ENCODE assay signal across 17 cellular contexts in the genomic region with DNA sequence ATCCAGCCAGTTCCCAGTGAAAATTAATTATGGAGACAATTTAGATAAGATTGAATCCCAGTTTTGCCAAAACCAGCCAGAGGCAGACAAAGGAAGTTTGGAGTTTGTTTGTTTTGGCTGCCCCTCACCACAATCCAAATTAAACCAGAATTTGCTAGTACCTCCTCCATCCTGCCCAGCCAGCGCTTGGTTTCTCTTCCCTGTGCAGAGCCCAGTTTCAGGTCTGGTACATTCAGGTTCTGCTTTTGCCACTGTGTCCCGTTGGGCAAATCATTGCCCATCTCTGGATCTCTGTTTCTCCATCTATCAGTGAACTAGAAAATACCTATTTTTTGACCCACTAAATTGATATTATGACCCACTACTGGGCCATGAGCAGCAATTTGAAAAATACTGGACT. TPM values are rescaled to one million over a fixed set of nuclear protein-coding genes. Genes with fewer than 3 reads are reported as not detected.
DNase-seq lines count a peak whose midpoint lies in the region; ATAC-seq and TF ChIP-seq lines count a peak whose summit lies in the region.
"Had no signal": no experiment of that assay in that cellular context is flagged by ENCODE, and none has a peak within 500 bp of the region (broad histone marks: within the 10 kb centered on the region; RNA-seq: fewer than 3 reads in every experiment).

No MANE protein-coding gene starts in this region.

- H3K14ac ChIP-seq in H9 (ENCODE audit: insufficient read depth, low read length): no peak overlapping the region

- H4K20me1 ChIP-seq in OCI-LY3 (ENCODE audit: insufficient read depth, low read length): no peaks in the 10 kb centered on the region
- no peaks in the 10 kb centered on the region for H4K20me1 ChIP-seq in H9 (ENCODE audit: control insufficient read depth, insufficient read depth, insufficient read length)

- DNase-seq in HFFc6 (no peak), HuH-7 (ENCODE audit: low spot score) (no peak), NCI-H345 (lab: John Stamatoyannopoulos, UW) (no peak), retina (no peak), H9 (no peak)
- DNase-seq in stimulated activated naive B cell treated with anti-CD40 and anti-IgM and Interleukin-4, amounts not matched to agents 10 μg/mL and 1 μg/mL and 100 μg/mL, for 72 hours: no peak
- DNase-seq: AML-193, MM.1S, NCI-H1105 treated with DMSO at 0.1 percent for 48 hours, NCI-H1694 treated with DMSO at 0.1 percent for 48 hours, NCI-H226, NCI-H524 treated with DMSO at 0.1 percent for 48 hours, Peyer's patch had no signal

- H2AFZ ChIP-seq in OCI-LY3 (ENCODE audit: low read depth, low read length): no peak overlapping the region
- H2AFZ ChIP-seq in H9 (ENCODE audit: low read length): no peak overlapping the region

- no peak overlapping the region for H3K9ac ChIP-seq in OCI-LY3 (ENCODE audit: low read length)
- H3K9ac ChIP-seq in muscle layer of colon (ENCODE audit: low read length): no peak overlapping the region
- no peak overlapping the region for H3K9ac ChIP-seq in H9 (ENCODE audit: extremely low read depth, insufficient read length, low read length)

- H2BK120ac ChIP-seq in H9 (ENCODE audit: low read depth, low read length, poor library complexity, severe bottlenecking): no peak overlapping the region

- H3T11ph ChIP-seq in H9 (ENCODE audit: low read length): no peak overlapping the region

- no peak overlapping the region for H3K4me3 ChIP-seq in OCI-LY3 (ENCODE audit: low read length)
- H3K4me3 ChIP-seq in muscle layer of colon (ENCODE audit: low read depth in 1 of 2, low read length in 2 of 2): no peak overlapping the region
- H3K4me3 ChIP-seq: Peyer's patch had no signal

- peaks cover 17% of the 10 kb centered on the region for H3K36me3 ChIP-seq in OCI-LY3 (replicated peaks; ENCODE audit: low read depth, low read length)
- peaks cover 4% of the 10 kb centered on the region for H3K36me3 ChIP-seq in muscle layer of colon (ENCODE audit: insufficient read depth, low read length)

- no peak overlapping the region for H3K18ac ChIP-seq in H9 (ENCODE audit: insufficient read length, low read depth, low read length)

- H3K36me3 Mint-ChIP-seq in HFFc6 (ENCODE audit: low read depth): no peaks in the 10 kb centered on the region; the same call in 1 of the 2 replicates
- H3K36me3 Mint-ChIP-seq in stimulated activated naive B cell treated with anti-CD40 and anti-IgM and Interleukin-4, amounts not matched to agents 10 μg/mL and 1 μg/mL and 100 μg/mL, for 72 hours: peaks cover 10 to 52% of the 10 kb centered on the region in 2 donors
- H3K36me3 Mint-ChIP-seq in H9 (ENCODE audit: insufficient read depth in 1 of 3, low read depth in 3 of 3): peaks cover 0 to 6% (median under 1%) of the 10 kb centered on the region in 3 experiments; a peak in 2 of 7 replicates

- no peaks in the 10 kb centered on the region for H3K23me2 ChIP-seq in H9 (ENCODE audit: insufficient read length, low read depth, low read length, poor library complexity, severe bottlenecking)

- no peak overlapping the region for H3K4me3 Mint-ChIP-seq in HFFc6
- no peak overlapping the region for H3K4me3 Mint-ChIP-seq in stimulated activated naive B cell treated with anti-CD40 and anti-IgM and Interleukin-4, amounts not matched to agents 10 μg/mL and 1 μg/mL and 100 μg/mL, for 72 hours
- no peak overlapping the region; a peak in 1 of 5 replicates for H3K4me3 Mint-ChIP-seq in H9
- H3K4me3 Mint-ChIP-seq: CD14-positive monocyte had no signal

- H3K27me3 ChIP-seq in OCI-LY3 (ENCODE audit: low read depth, low read length) (no peaks in the 10 kb centered on the region), muscle layer of colon (ENCODE audit: control insufficient read depth in 1 of 2, insufficient read depth in 2 of 2, low read length in 2 of 2) (no peaks in the 10 kb centered on the region), H9 (ENCODE audit: insufficient read depth, low read length) (no peaks in the 10 kb centered on the region)
- H3K27me3 ChIP-seq: Peyer's patch had no signal

- no peaks in the 10 kb centered on the region for H3K9me3 ChIP-seq in OCI-LY3 (ENCODE audit: insufficient read depth, low read length)
- no peaks in the 10 kb centered on the region for H3K9me3 ChIP-seq in muscle layer of colon (ENCODE audit: low read length)
- no peaks in the 10 kb centered on the region for H3K9me3 ChIP-seq in H9 (ENCODE audit: control insufficient read depth, low read depth, low read length)
- H3K9me3 ChIP-seq: Peyer's patch had no signal

- no peak overlapping the region for H3K23ac ChIP-seq in H9 (ENCODE audit: insufficient read length, low read depth, low read length)

- H3K56ac ChIP-seq in H9 (ENCODE audit: insufficient read length, low read depth, low read length): no peak overlapping the region

- no peak overlapping the region for H4K8ac ChIP-seq in H9 (replicated peaks; ENCODE audit: insufficient read length, low read depth, low read length)

- H4K5ac ChIP-seq in H9 (ENCODE audit: insufficient read length, low read depth, low read length): no peak overlapping the region

- no peak overlapping the region for H4K91ac ChIP-seq in H9 (ENCODE audit: insufficient read length, low read depth, low read length)

- peaks cover 7% of the 10 kb centered on the region; the same call in 1 of the 2 replicates for H3K79me2 ChIP-seq in OCI-LY3 (ENCODE audit: low read length)
- H3K79me2 ChIP-seq in H9 (ENCODE audit: insufficient read depth, low read length): no peaks in the 10 kb centered on the region

- H3K27me3 Mint-ChIP-seq in HFFc6 (ENCODE audit: insufficient read depth) (peaks cover 2% of the 10 kb centered on the region; the same call in 1 of the 2 replicates), H9 (ENCODE audit: low read depth) (peaks cover 10% of the 10 kb centered on the region)
- H3K27me3 Mint-ChIP-seq in stimulated activated naive B cell treated with anti-CD40 and anti-IgM and Interleukin-4, amounts not matched to agents 10 μg/mL and 1 μg/mL and 100 μg/mL, for 72 hours: no peaks in the 10 kb centered on the region

- H3K79me1 ChIP-seq in H9 (ENCODE audit: insufficient read depth, low read depth, low read length, poor library complexity, severe bottlenecking): no peaks in the 10 kb centered on the region

- H3K27ac ChIP-seq in OCI-LY3 (ENCODE audit: low read length) (no peak overlapping the region), muscle layer of colon (ENCODE audit: low read depth, low read length) (peak overlapping the region; percentile 65), H9 (ENCODE audit: insufficient read length, low read depth, low read length) (no peak overlapping the region)
- H3K27ac ChIP-seq: Peyer's patch had no signal

- no peak overlapping the region for H2BK20ac ChIP-seq in H9 (ENCODE audit: low read depth, low read length, poor library complexity, severe bottlenecking)

- no CpG with 5 or more reads among the region's 2 CpGs for WGBS in H9 (ENCODE audit: extremely low coverage, insufficient read length, low lambda C conversion rate)

- peak overlapping the region; percentile 13; the same call in 1 of the 2 replicates for H3K4me2 ChIP-seq in OCI-LY3 (ENCODE audit: low read length)
- no peak overlapping the region for H3K4me2 ChIP-seq in H9 (ENCODE audit: insufficient read depth, insufficient read length, low read length)

- no peak overlapping the region for H2BK12ac ChIP-seq in H9 (ENCODE audit: insufficient read length, low read depth, low read length)

- H2AK5ac ChIP-seq in H9 (ENCODE audit: insufficient read length, low read length): no peak overlapping the region

- peak overlapping the region; percentile 19; the same call in 1 of the 2 replicates for H3K27ac Mint-ChIP-seq in HFFc6
- no peak overlapping the region for H3K27ac Mint-ChIP-seq in stimulated activated naive B cell treated with anti-CD40 and anti-IgM and Interleukin-4, amounts not matched to agents 10 μg/mL and 1 μg/mL and 100 μg/mL, for 72 hours
- H3K27ac Mint-ChIP-seq in H9: no peak overlapping the region; a peak in 1 of 7 replicates
- H3K27ac Mint-ChIP-seq: CD14-positive monocyte had no signal

- peak; percentile 38 to 55 for ATAC-seq in stimulated activated naive B cell treated with anti-CD40 and anti-IgM and Interleukin-4, amounts not matched to agents 10 μg/mL and 1 μg/mL and 100 μg/mL, for 72 hours (replicated peaks)
- ATAC-seq: Right ventricle myocardium inferior had no signal

- H2BK5ac ChIP-seq in H9 (ENCODE audit: insufficient read length, low read length): no peak overlapping the region

- peaks cover 31% of the 10 kb centered on the region for H3K4me1 Mint-ChIP-seq in HFFc6 (ENCODE audit: low read depth)
- H3K4me1 Mint-ChIP-seq in stimulated activated naive B cell treated with anti-CD40 and anti-IgM and Interleukin-4, amounts not matched to agents 10 μg/mL and 1 μg/mL and 100 μg/mL, for 72 hours: peaks cover 52 to 69% of the 10 kb centered on the region in 2 donors
- peaks cover 78 to 86% of the 10 kb centered on the region in 2 experiments for H3K4me1 Mint-ChIP-seq in H9

- H3K9me3 Mint-ChIP-seq in HFFc6 (no peaks in the 10 kb centered on the region), H9 (no peaks in the 10 kb centered on the region; a peak in 1 of 5 replicates)
- no peaks in the 10 kb centered on the region for H3K9me3 Mint-ChIP-seq in stimulated activated naive B cell treated with anti-CD40 and anti-IgM and Interleukin-4, amounts not matched to agents 10 μg/mL and 1 μg/mL and 100 μg/mL, for 72 hours
- H3K9me3 Mint-ChIP-seq: CD14-positive monocyte had no signal

- no peak overlapping the region for H3K4ac ChIP-seq in H9 (ENCODE audit: low read depth, low read length)

- no peak overlapping the region for H2BK15ac ChIP-seq in H9 (ENCODE audit: low read depth, low read length)

- TF ChIP-seq CTCF in HFFc6 (IDR thresholded peaks at IDR 0.05): no peak
- TF ChIP-seq CTCF in OCI-LY3 (IDR thresholded peaks at IDR 0.05; ENCODE audit: low read depth, low read length): no peak
- no peak for TF ChIP-seq CTCF in H9 (conservative IDR thresholded peaks at IDR 0.05)

- peaks cover 32% of the 10 kb centered on the region for H3K4me1 ChIP-seq in OCI-LY3 (ENCODE audit: low read length)
- H3K4me1 ChIP-seq in muscle layer of colon (ENCODE audit: insufficient read depth, low read length): peaks cover 50% of the 10 kb centered on the region
- peaks cover 31% of the 10 kb centered on the region for H3K4me1 ChIP-seq in H9 (ENCODE audit: insufficient read depth, low read length)

RNA-seq across cellular contexts. Expression of a gene that starts 26.4 kb away (rescaled TPM):
- 10 to 100 TPM; 17.9 to 24.4 (median 24.0) TPM for total RNA-seq in HFFc6 (2021; fragmentation: NEBNext Ultra II Directional; extraction: Animal tissue kit (Norgen Biotek cat#: 25700))
- 18.2 and 19.0 TPM in 2 replicates for total RNA-seq in H9 (2021)
